8 cellular contexts compared by ENCODE assay signal in genomic region chr12:57894577-57895292, GRCh38. TPM values are rescaled to one million over a fixed set of nuclear protein-coding genes. Genes with fewer than 3 reads are reported as not detected.
DNase-seq lines count a peak whose midpoint lies in the region; ATAC-seq and TF ChIP-seq lines count a peak whose summit lies in the region.

No MANE protein-coding gene starts in this region.

- no peaks in the 10 kb centered on the region for H3K27me3 ChIP-seq in A673 (replicated peaks; ENCODE audit: insufficient read depth, low read depth, low read length, poor library complexity)
- H3K27me3 ChIP-seq in mucosa of stomach (ENCODE audit: control insufficient read depth, insufficient read depth, low read length) = no peaks in the 10 kb centered on the region

- no peak for TF ChIP-seq CTCF in A673 (conservative IDR thresholded peaks at IDR 0.05; ENCODE audit: low read depth, low read length)

- peak overlapping the region; percentile 5 for H3K4me3 ChIP-seq in A673 (ENCODE audit: low read depth, low read length, poor library complexity, severe bottlenecking)
- H3K4me3 ChIP-seq in mucosa of stomach (ENCODE audit: low read length) = no peak overlapping the region

- H3K36me3 ChIP-seq in A673 (ENCODE audit: insufficient read depth, low read length, poor library complexity, severe bottlenecking) = no peaks in the 10 kb centered on the region
- no peaks in the 10 kb centered on the region for H3K36me3 ChIP-seq in mucosa of stomach (ENCODE audit: control insufficient read depth, insufficient read depth, low read length)

- DNase-seq in A673 (ENCODE audit: low spot score) (no peak), NCI-H1092 (lab: John Stamatoyannopoulos, UW) (peak; percentile 67), posterior cingulate gyrus (no peak), NCI-H1930 (lab: John Stamatoyannopoulos, UW) (no peak), HCEC 1CT (no peak)

- CTCF ChIA-PET in A673 (lab: Charles Lee) = no interaction called here

- no peak for ATAC-seq in GM21360 (IDR thresholded peaks at IDR 0.05; ENCODE audit: unreplicated experiment)

- peak overlapping the region; percentile 73 for H3K9ac ChIP-seq in mucosa of stomach (ENCODE audit: low read length)

- no TSS peak for BruUV-seq in A673 (replicated peaks; lab: Mats Ljungman, UMichigan)

- H3K4me1 ChIP-seq in A673 (ENCODE audit: insufficient read depth, low read length, poor library complexity, severe bottlenecking) = peaks cover 78% of the 10 kb centered on the region
- H3K4me1 ChIP-seq in mucosa of stomach (ENCODE audit: control insufficient read depth, insufficient read depth, low read length) = peaks cover 85% of the 10 kb centered on the region

- H3K9me3 ChIP-seq in A673 (ENCODE audit: low read depth, low read length, poor library complexity, severe bottlenecking) = no peaks in the 10 kb centered on the region
- no peaks in the 10 kb centered on the region for H3K9me3 ChIP-seq in mucosa of stomach (ENCODE audit: control insufficient read depth, low read length)

- WGBS in adipose tissue, 3 donors = 71 to 79% (median 73%) methylated on average over 5 of the region's 5 CpGs

- peak overlapping the region; percentile 97 for H3K27ac ChIP-seq in A673 (ENCODE audit: low read depth, low read length, poor library complexity, severe bottlenecking)
- peak overlapping the region; percentile 63 for H3K27ac ChIP-seq in adipose tissue (ENCODE audit: low read depth, low read length)

- POLR2A ChIA-PET in A673 (lab: Charles Lee; ENCODE audit: low non-redundant PET) = interaction anchor here (0.5 kb wide), 1 partner anchor 30 kb away, joined by 8 read pairs; no protein-coding TSS in a partner anchor

- intact Hi-C loops in A673 (cut with micrococcal nuclease; ENCODE audit: unreplicated experiment) (loop anchor here (1.0 kb wide), 1 partner anchor 48 kb away; the partner anchor contains the start of gene CTDSP2), posterior cingulate gyrus (cut with DNase I) (loop anchor here (5.0 kb wide), 1 partner anchor 47 kb away; the partner anchor contains the start of gene CTDSP2)

RNA-seq across cellular contexts. Expression of gene ATP23, which starts 46.6 kb away (rescaled TPM):
- total RNA-seq in A673 (2021) = 7.7 and 13.6 TPM in 2 replicates
- 10 to 100 TPM in 1 of 3 donors, 1 to 10 TPM in 2; 4.3 to 11.0 (median 7.6) TPM for polyA plus RNA-seq in adipose tissue

RNA-seq across cellular contexts. Expression of gene CTDSP2, which starts 48.2 kb away (rescaled TPM):
- 115 and 132 TPM in 2 replicates for total RNA-seq in A673 (2021)
- 100 to 1,000 TPM in 1 of 3 donors, 10 to 100 TPM in 2; 76.0 to 106 (median 96.4) TPM for polyA plus RNA-seq in adipose tissue
